Comparison of ENCODE assay signal across 1 cellular context in genomic region chr1:113536182-113536780, GRCh38.
TF ChIP-seq lines count a peak whose summit lies in the region.

No MANE protein-coding gene starts in this region.

TF ChIP-seq in IMR-90, 13 proteins besides CTCF, POLR2A, EP300 and RAD21:
- TF ChIP-seq FOS (IDR thresholded peaks at IDR 0.05; ENCODE audit: low read depth, low read length) (peak; percentile 42; the same call in 1 of the 2 replicates), RFX5 (IDR thresholded peaks at IDR 0.05; ENCODE audit: low read depth, low read length) (no peak)
